Comparison of ENCODE assay signal across 13 cellular contexts in the genomic region with DNA sequence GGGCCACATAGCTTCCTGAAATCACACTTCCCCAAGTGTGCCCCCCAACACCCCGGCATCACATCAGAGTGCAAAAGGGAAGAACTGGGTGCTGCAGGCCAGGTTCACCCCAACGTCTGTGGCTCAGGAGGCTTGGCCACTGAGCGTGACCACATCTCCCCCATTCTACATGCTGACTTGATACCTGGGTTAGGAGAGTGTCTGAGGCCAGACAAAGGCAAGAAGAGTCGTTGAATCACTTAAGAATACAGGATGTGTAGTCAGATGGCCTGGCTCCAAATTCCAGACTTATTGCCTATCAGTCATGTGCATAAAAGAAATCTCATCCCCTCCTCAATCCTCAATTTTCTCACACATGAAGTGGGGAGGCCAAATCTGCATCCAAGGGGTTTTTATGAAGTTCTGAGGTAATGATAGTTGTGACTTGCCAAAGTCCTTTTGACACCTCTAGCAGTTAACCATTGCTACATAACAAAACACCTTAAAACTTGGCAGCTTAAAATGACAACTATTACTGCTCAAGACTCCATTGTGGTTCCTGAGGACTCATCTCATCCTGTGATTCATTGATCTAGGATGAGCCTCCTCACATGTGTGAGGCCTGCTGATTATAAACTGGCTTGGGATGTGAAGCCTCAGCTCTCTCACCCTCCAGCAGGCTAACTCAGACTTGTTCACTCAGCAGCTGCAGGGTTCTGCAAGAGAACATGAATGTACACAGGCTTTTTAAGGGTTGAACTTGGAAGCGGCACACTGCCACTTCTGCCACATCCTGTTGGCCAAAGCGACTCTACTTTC.
A peak's percentile ranks its signal among the peaks of the same experiment; 100 is the strongest.
DNase-seq lines count a peak whose midpoint lies in the region; TF ChIP-seq lines count a peak whose summit lies in the region.
"Had no signal": no experiment of that assay in that cellular context is flagged by ENCODE, and none has a peak within 500 bp of the region (broad histone marks: within the 10 kb centered on the region; RNA-seq: fewer than 3 reads in every experiment).

No MANE protein-coding gene starts in this region.

- no peak overlapping the region for H4K8ac ChIP-seq in neuronal stem cell (ENCODE audit: low read depth, low read length)

- H4K91ac ChIP-seq in neuronal stem cell (ENCODE audit: low read depth, low read length, poor library complexity) = no peak overlapping the region

- H3K9me3 Mint-ChIP-seq in T-helper 1 cell treated with Interleukin-12 subunit alpha and Interleukin-12 subunit beta and Interleukin-4 antibody, amounts not matched to agents 30 μg/mL and 1 μg/mL, for 36 hours = peaks cover 16% of the 10 kb centered on the region

- H3K36me3 ChIP-seq in mammary epithelial cell (ENCODE audit: insufficient read depth, low read length) (no peaks in the 10 kb centered on the region), neuronal stem cell (replicated peaks in 1 of 2; ENCODE audit: control insufficient read depth in 2 of 2, insufficient read depth in 2 of 2, low read length in 2 of 2) (no peaks in the 10 kb centered on the region)
- H3K36me3 ChIP-seq: cardiac muscle cell had no signal

- in situ Hi-C loops in mammary epithelial cell (cut with MboI; ENCODE audit: low sequenced_read_pairs in 2 of 2) = no loop called here

- no peak overlapping the region for H3K14ac ChIP-seq in neuronal stem cell (ENCODE audit: low read length)

- H2BK120ac ChIP-seq in neuronal stem cell (ENCODE audit: low read depth, low read length) = no peak overlapping the region

- H3K9me3 ChIP-seq in mammary epithelial cell (replicated peaks; ENCODE audit: insufficient read depth, low read length) (peaks cover 1% of the 10 kb centered on the region), neuronal stem cell (replicated peaks in 1 of 2; ENCODE audit: control insufficient read depth in 2 of 2, insufficient read depth in 1 of 2, low read depth in 1 of 2, low read length in 2 of 2) (peaks cover 0 to 4% of the 10 kb centered on the region in 2 donors)

- no TSS peak for BruUV-seq in mammary epithelial cell (replicated peaks; lab: Mats Ljungman, UMichigan)

- TF ChIP-seq CTCF in mammary epithelial cell (conservative IDR thresholded peaks at IDR 0.05 in 1 of 2, IDR thresholded peaks at IDR 0.05 in 1 of 2; ENCODE audit: extremely low read depth in 1 of 2, insufficient read depth in 1 of 2, low read depth in 1 of 2, low read length in 2 of 2) = no peak

- H3K4me3 ChIP-seq in mammary epithelial cell (replicated peaks in 1 of 3; ENCODE audit: insufficient read depth in 1 of 3, low read depth in 2 of 3, low read length in 3 of 3) (no peak overlapping the region), neuronal stem cell (ENCODE audit: low read length in 2 of 2) (no peak overlapping the region)
- H3K4me3 ChIP-seq: cardiac muscle cell had no signal

- no peaks in the 10 kb centered on the region for H4K20me1 ChIP-seq in mammary epithelial cell (ENCODE audit: insufficient read depth, low read length)

- H3K27me3 ChIP-seq in mammary epithelial cell (ENCODE audit: insufficient read depth, low read length) = no peaks in the 10 kb centered on the region
- H3K27me3 ChIP-seq in neuronal stem cell (ENCODE audit: control insufficient read depth in 3 of 3, insufficient read depth in 3 of 3, low read depth in 1 of 3, low read length in 3 of 3) = no peaks in the 10 kb centered on the region

- no peak overlapping the region for H3K9ac ChIP-seq in mammary epithelial cell (ENCODE audit: insufficient read depth, low read length)
- no peak overlapping the region for H3K9ac ChIP-seq in neuronal stem cell (ENCODE audit: low read depth, low read length, poor library complexity)

- H2AFZ ChIP-seq in mammary epithelial cell (ENCODE audit: low read depth, low read length) (peak overlapping the region; percentile 42), neuronal stem cell (ENCODE audit: low read length) (no peak overlapping the region)

- intact Hi-C loops in mammary epithelial cell (cut with micrococcal nuclease) = loop anchor here (1.0 to 5.0 kb wide), 3 partner anchors 35 to 139 kb away; a partner anchor contains a TSS

- H3K4me1 ChIP-seq in mammary epithelial cell (ENCODE audit: insufficient read depth, low read length) (peaks cover 27% of the 10 kb centered on the region), neuronal stem cell (ENCODE audit: control insufficient read depth in 2 of 2, insufficient read depth in 1 of 2, low read depth in 1 of 2, low read length in 2 of 2) (no peaks in the 10 kb centered on the region)

- H3K36me3 Mint-ChIP-seq in T-helper 1 cell treated with Interleukin-12 subunit alpha and Interleukin-12 subunit beta and Interleukin-4 antibody, amounts not matched to agents 30 μg/mL and 1 μg/mL, for 36 hours (ENCODE audit: low read depth) = peaks cover 7% of the 10 kb centered on the region

- H3K4ac ChIP-seq in neuronal stem cell (ENCODE audit: low read length) = no peak overlapping the region

- H2BK12ac ChIP-seq in neuronal stem cell (ENCODE audit: low read length) = no peak overlapping the region

- H2BK15ac ChIP-seq in neuronal stem cell (ENCODE audit: low read length) = no peak overlapping the region

- peak overlapping the region; percentile 54 for H2AK5ac ChIP-seq in neuronal stem cell (ENCODE audit: low read depth, low read length)

- H3K79me1 ChIP-seq in neuronal stem cell (ENCODE audit: low read depth, low read length) = no peaks in the 10 kb centered on the region

- peaks cover 26% of the 10 kb centered on the region for H3K4me1 Mint-ChIP-seq in T-helper 1 cell treated with Interleukin-12 subunit alpha and Interleukin-12 subunit beta and Interleukin-4 antibody, amounts not matched to agents 30 μg/mL and 1 μg/mL, for 36 hours (ENCODE audit: low read depth)

- no peak overlapping the region for H3K4me3 Mint-ChIP-seq in T-helper 1 cell treated with Interleukin-12 subunit alpha and Interleukin-12 subunit beta and Interleukin-4 antibody, amounts not matched to agents 30 μg/mL and 1 μg/mL, for 36 hours

- H2BK5ac ChIP-seq in neuronal stem cell (ENCODE audit: low read length) = no peak overlapping the region

- CTCF ChIA-PET in mammary epithelial cell (lab: Charles Lee; ENCODE audit: low non-redundant PET) = interaction anchor here (0.6 to 0.9 kb wide), 3 partner anchors 231 to 774 kb away, joined by 3 read pairs; no protein-coding TSS in a partner anchor

- dilution Hi-C loops in mammary epithelial cell (cut with HindIII; ENCODE audit: low sequenced_read_pairs) = no loop called here

- peaks cover 67% of the 10 kb centered on the region for H3K27me3 Mint-ChIP-seq in T-helper 1 cell treated with Interleukin-12 subunit alpha and Interleukin-12 subunit beta and Interleukin-4 antibody, amounts not matched to agents 30 μg/mL and 1 μg/mL, for 36 hours (ENCODE audit: low read depth)

- 30% methylated on average over 6 of the region's 6 CpGs for WGBS in mammary epithelial cell (ENCODE audit: low coverage, missing lambda C conversion rate)
- no CpG with 5 or more reads among the region's 6 CpGs for WGBS in neuronal stem cell (ENCODE audit: extremely low coverage in 2 of 2, insufficient read length in 2 of 2, insufficient replicate concordance in 1 of 2), 2 donors

- H3K27ac Mint-ChIP-seq in T-helper 1 cell treated with Interleukin-12 subunit alpha and Interleukin-12 subunit beta and Interleukin-4 antibody, amounts not matched to agents 30 μg/mL and 1 μg/mL, for 36 hours = peak overlapping the region; percentile 29

- H3K23ac ChIP-seq in neuronal stem cell (ENCODE audit: low read depth, low read length, poor library complexity) = no peak overlapping the region

- DNase-seq in T-helper 1 cell (no peak), HT1080 (ENCODE audit: low read depth) (peak; percentile 97), mammary epithelial cell (peak; percentile 92), neuronal stem cell (ENCODE audit: low spot score) (no peak), substantia nigra (lab: John Stamatoyannopoulos, UW) (no peak), NCI-H1105 (lab: John Stamatoyannopoulos, UW) (no peak), MV-4-11 (lab: John Stamatoyannopoulos, UW) (no peak)
- DNase-seq: AML-193, midbrain, NCI-H1930, SIG-M5 had no signal

- peak overlapping the region; percentile 22 for H3K4me2 ChIP-seq in mammary epithelial cell (ENCODE audit: insufficient read depth, low read depth, low read length)
- H3K4me2 ChIP-seq in neuronal stem cell (ENCODE audit: insufficient read depth, low read length, poor library complexity, severe bottlenecking) = no peak overlapping the region

- H3K79me2 ChIP-seq in mammary epithelial cell (ENCODE audit: insufficient read depth, low read length) = no peaks in the 10 kb centered on the region

- H3K18ac ChIP-seq in neuronal stem cell (ENCODE audit: low read length) = no peak overlapping the region

- H3K27ac ChIP-seq in mammary epithelial cell (ENCODE audit: insufficient read depth, low read depth, low read length) (peak overlapping the region; percentile 53), neuronal stem cell (replicated peaks; ENCODE audit: low read length) (no peak overlapping the region), substantia nigra (ENCODE audit: low read depth, low read length, poor library complexity, severe bottlenecking) (no peak overlapping the region)
- H3K27ac ChIP-seq: cardiac muscle cell had no signal

Comparison
In these comparisons a context has a peak if more than half of its experiments do, and no peak if none do; other contexts are left out.
1. DNase-seq: peak in HT1080 (single experiment) and mammary epithelial cell (single experiment); none in T-helper 1 cell (0 of 5), neuronal stem cell (single experiment), substantia nigra (0 of 49), NCI-H1105 (single experiment) and MV-4-11 (single experiment).